In the genomic region with DNA sequence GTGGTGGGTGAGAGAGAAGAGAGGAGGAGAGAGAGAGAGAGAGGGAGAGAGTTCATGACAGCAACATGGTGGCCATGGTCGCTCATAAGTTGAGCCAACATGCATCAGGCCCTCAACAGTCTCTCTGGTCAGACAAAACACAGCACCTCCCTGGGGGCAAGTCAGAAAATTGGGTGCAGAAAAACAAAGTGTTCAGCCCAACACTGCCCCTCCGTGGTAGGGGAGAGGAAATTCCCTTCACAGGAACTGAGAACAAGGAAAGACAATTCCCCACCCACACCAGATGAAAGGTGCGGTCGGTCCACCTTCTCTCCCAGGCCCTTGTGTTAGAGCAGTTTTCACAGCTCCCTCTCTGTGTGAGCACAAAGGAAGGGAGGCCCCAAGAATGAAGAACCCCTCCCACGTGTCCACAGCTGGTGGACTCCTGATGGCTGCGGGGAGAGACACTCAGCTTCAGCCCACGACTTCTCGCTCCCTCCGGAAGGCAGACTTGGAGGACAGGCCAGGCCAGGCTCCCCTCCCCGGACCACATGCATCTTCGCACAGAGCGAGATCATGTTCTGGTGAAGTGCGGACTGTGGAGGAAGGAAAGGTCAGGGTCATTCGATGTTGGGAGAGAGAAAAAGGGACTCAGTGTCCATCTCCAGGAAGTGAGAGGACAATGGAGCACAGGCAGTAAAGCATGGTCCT, we compare ENCODE assay signal across 8 cellular contexts.
DNase-seq lines count a peak whose midpoint lies in the region; ATAC-seq and TF ChIP-seq lines count a peak whose summit lies in the region.

No MANE protein-coding gene starts in this region.

- no peak overlapping the region for H3K27ac ChIP-seq in CD8-positive, alpha-beta memory T cell (ENCODE audit: low read depth, low read length)
- H3K27ac ChIP-seq in Peyer's patch (no peak overlapping the region), psoas muscle (peak overlapping the region; percentile 83)

- H3K27me3 Mint-ChIP-seq in CD8-positive, alpha-beta memory T cell = peaks cover 0 to 5% of the 10 kb centered on the region in 2 donors
- H3K27me3 Mint-ChIP-seq in HFFc6 (ENCODE audit: insufficient read depth) (peaks cover 12% of the 10 kb centered on the region), glutamatergic neuron (ENCODE audit: unreplicated experiment) (peaks cover 3% of the 10 kb centered on the region)

- intact Hi-C loops in psoas muscle (cut with DNase I) = loop anchor here in 1 of 2 donors (10.0 kb wide), 1 partner anchor 77 kb away; no protein-coding TSS in a partner anchor

- ATAC-seq in psoas muscle = peak in 3 of 4 donors; percentile 17 to 28 (median 27)
- ATAC-seq in HG03025 (IDR thresholded peaks at IDR 0.05; ENCODE audit: low FRiP score, unreplicated experiment) = no peak
- ATAC-seq in HG02840 (IDR thresholded peaks at IDR 0.05; ENCODE audit: low FRiP score, unreplicated experiment) = no peak

- WGBS in psoas muscle, 3 donors = 63 to 70% (median 65%) methylated on average over 14 of the region's 14 CpGs

- no peaks in the 10 kb centered on the region for H3K36me3 ChIP-seq in CD8-positive, alpha-beta memory T cell (ENCODE audit: insufficient read depth, low read length)
- H3K36me3 ChIP-seq in Peyer's patch (no peaks in the 10 kb centered on the region), psoas muscle (ENCODE audit: insufficient read depth in 1 of 2, low read depth in 1 of 2) (no peaks in the 10 kb centered on the region)

- peak overlapping the region in 1 of 7 donors; percentile 24 for H3K4me3 Mint-ChIP-seq in CD8-positive, alpha-beta memory T cell
- H3K4me3 Mint-ChIP-seq in HFFc6 (no peak overlapping the region; the same call in 1 of the 2 replicates), glutamatergic neuron (ENCODE audit: unreplicated experiment) (no peak overlapping the region)

- H3K4me3 ChIP-seq in CD8-positive, alpha-beta memory T cell (ENCODE audit: low read length) = no peak overlapping the region
- H3K4me3 ChIP-seq in Peyer's patch (no peak overlapping the region), psoas muscle (no peak overlapping the region)

- POLR2A ChIA-PET in CD8-positive, alpha-beta memory T cell (lab: Charles Lee) = no interaction called here

- TF ChIP-seq POLR2A in Peyer's patch (IDR thresholded peaks at IDR 0.05) = no peak

- H3K9me3 Mint-ChIP-seq in CD8-positive, alpha-beta memory T cell = no peaks in the 10 kb centered on the region
- no peaks in the 10 kb centered on the region for H3K9me3 Mint-ChIP-seq in HFFc6
- no peaks in the 10 kb centered on the region for H3K9me3 Mint-ChIP-seq in glutamatergic neuron (ENCODE audit: unreplicated experiment)

- peak in 4 of 5 donors; percentile 26 to 54 (median 40) for DNase-seq in CD8-positive, alpha-beta memory T cell
- DNase-seq in HFFc6 (peak; percentile 51), Peyer's patch (peak; percentile 23 to 68 (median 61)), glutamatergic neuron (peak; percentile 74), psoas muscle (peak; percentile 43 to 69)
- peak; percentile 30 for DNase-seq in activated effector memory CD4-positive, alpha-beta T cell treated with Interleukin-2 at 50 U/mL for 16 hours

- no peaks in the 10 kb centered on the region for H3K9me3 ChIP-seq in CD8-positive, alpha-beta memory T cell (ENCODE audit: low read length)
- H3K9me3 ChIP-seq in Peyer's patch = no peaks in the 10 kb centered on the region
- no peaks in the 10 kb centered on the region for H3K9me3 ChIP-seq in psoas muscle

- peaks cover 3% of the 10 kb centered on the region for H3K27me3 ChIP-seq in CD8-positive, alpha-beta memory T cell (ENCODE audit: insufficient read depth, low read length, poor library complexity, severe bottlenecking)
- H3K27me3 ChIP-seq in Peyer's patch (no peaks in the 10 kb centered on the region), psoas muscle (ENCODE audit: insufficient read depth in 3 of 3, low read length in 2 of 3) (no peaks in the 10 kb centered on the region)

- peaks cover 16 to 35% (median 28%) of the 10 kb centered on the region in 3 donors for H3K4me1 Mint-ChIP-seq in CD8-positive, alpha-beta memory T cell
- H3K4me1 Mint-ChIP-seq in HFFc6 (ENCODE audit: low read depth) = peaks cover 59% of the 10 kb centered on the region
- peaks cover 14% of the 10 kb centered on the region for H3K4me1 Mint-ChIP-seq in glutamatergic neuron (ENCODE audit: low read depth, unreplicated experiment)

- peak overlapping the region in 1 of 8 donors; percentile 86 for H3K27ac Mint-ChIP-seq in CD8-positive, alpha-beta memory T cell
- H3K27ac Mint-ChIP-seq in HFFc6 = no peak overlapping the region
- peak overlapping the region; percentile 7 for H3K27ac Mint-ChIP-seq in glutamatergic neuron (ENCODE audit: unreplicated experiment)

- TF ChIP-seq CTCF in HFFc6 (IDR thresholded peaks at IDR 0.05) (peak; percentile 82), Peyer's patch (IDR thresholded peaks at IDR 0.05) (peak; percentile 18 to 80 (median 66)), glutamatergic neuron (IDR thresholded peaks at IDR 0.05; ENCODE audit: partially characterized antibody, unreplicated experiment) (peak; percentile 59), psoas muscle (IDR thresholded peaks at IDR 0.05) (peak; percentile 53)

- peaks cover 15% of the 10 kb centered on the region for H3K4me1 ChIP-seq in CD8-positive, alpha-beta memory T cell (ENCODE audit: insufficient read depth, low read length)
- H3K4me1 ChIP-seq in Peyer's patch (peaks cover 0 to 15% (median 4%) of the 10 kb centered on the region in 4 donors), psoas muscle (peaks cover 47% of the 10 kb centered on the region)

- CTCF ChIA-PET in CD8-positive, alpha-beta memory T cell (lab: Charles Lee) = interaction anchor here (1.8 kb wide), 1 partner anchor 11 kb away, joined by 8 read pairs; no protein-coding TSS in a partner anchor

- H3K36me3 Mint-ChIP-seq in CD8-positive, alpha-beta memory T cell = no peaks in the 10 kb centered on the region
- H3K36me3 Mint-ChIP-seq in HFFc6 (ENCODE audit: low read depth) = no peaks in the 10 kb centered on the region
- H3K36me3 Mint-ChIP-seq in glutamatergic neuron (ENCODE audit: unreplicated experiment) = no peaks in the 10 kb centered on the region

Comparison
In these comparisons a context has a peak if more than half of its experiments do, and no peak if none do; other contexts are left out.
1. ATAC-seq: peak in psoas muscle (3 of 4); none in HG03025 (single experiment) and HG02840 (single experiment).
2. Peak in every context shown above with its lines, with median percentiles within 50 percentile points of each other: DNase-seq and CTCF ChIP-seq.